In the genomic region with DNA sequence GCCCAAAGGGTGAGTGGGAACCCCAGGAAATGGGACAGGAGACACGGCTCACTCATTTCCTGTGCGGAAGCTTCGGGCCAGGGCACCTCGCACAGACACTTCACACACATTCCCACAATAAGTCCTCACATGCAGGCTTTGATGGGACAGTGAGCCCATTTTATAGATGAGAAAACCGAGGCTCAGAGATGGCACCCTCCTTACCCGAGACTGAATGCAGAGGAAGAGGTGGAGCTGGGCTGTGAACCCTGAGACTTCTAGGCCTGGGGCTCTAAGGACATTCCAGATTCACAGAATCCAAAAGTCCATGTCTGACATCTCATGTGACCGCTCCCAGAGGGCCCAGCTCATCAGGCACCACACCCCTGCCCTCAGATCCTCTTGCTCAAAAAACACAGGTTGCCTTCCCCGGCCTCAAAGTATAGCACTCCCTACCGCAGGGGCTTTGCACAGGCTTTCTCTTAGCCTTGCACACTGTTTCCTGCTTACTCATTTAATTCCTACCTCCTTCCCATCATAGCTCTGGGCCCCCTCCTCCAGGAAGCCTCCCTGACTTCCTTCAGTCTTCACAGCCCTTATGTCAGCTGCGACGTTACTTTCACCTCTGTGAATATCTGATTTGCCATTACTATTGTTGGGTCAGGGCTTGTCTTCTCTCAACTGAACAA, we compare ENCODE assay signal across 13 cellular contexts.
"Had no signal": no experiment of that assay in that cellular context is flagged by ENCODE, and none has a peak within 500 bp of the region (broad histone marks: within the 10 kb centered on the region; RNA-seq: fewer than 3 reads in every experiment).

No MANE protein-coding gene starts in this region.

- H3K36me3 Mint-ChIP-seq: natural killer cell; stimulated activated naive B cell treated with anti-CD40 and anti-IgM and Interleukin-4, amounts not matched to agents 10 μg/mL and 1 μg/mL and 100 μg/mL, for 72 hours had no signal

- H3K27me3 ChIP-seq: esophagus muscularis mucosa, tibial nerve had no signal

- DNase-seq: aorta; natural killer cell; occipital lobe; stimulated activated CD4-positive, alpha-beta T cell treated with anti-CD3 and anti-CD28 coated beads, Interleukin-2, amount 100 ng/mL, for 24 hours; stimulated activated naive B cell treated with anti-CD40 and anti-IgM and Interleukin-4, amounts not matched to agents 10 μg/mL and 1 μg/mL and 100 μg/mL, for 72 hours; SW 1271; T1000 had no signal

- H3K36me3 ChIP-seq: esophagus muscularis mucosa, prostate gland, tibial nerve had no signal

- ATAC-seq: natural killer cell; sciatic nerve; stimulated activated naive B cell treated with anti-CD40 and anti-IgM and Interleukin-4, amounts not matched to agents 10 μg/mL and 1 μg/mL and 100 μg/mL, for 72 hours had no signal

- H3K9me3 ChIP-seq: esophagus muscularis mucosa, prostate gland, tibial nerve had no signal

- H3K27ac Mint-ChIP-seq: activated T-helper 2 cell treated with anti-CD3 and anti-CD28 coated beads, Interferon-gamma antibody, Interleukin-2, Interleukin-4, amounts not matched to agents 10 μg/mL and 5 μg/mL and 100 μg/mL, durations not matched to agents 14 hours and 24 hours and 36 hours; natural killer cell; stimulated activated naive B cell treated with anti-CD40 and anti-IgM and Interleukin-4, amounts not matched to agents 10 μg/mL and 1 μg/mL and 100 μg/mL, for 72 hours had no signal

- H3K4me3 Mint-ChIP-seq: natural killer cell; stimulated activated naive B cell treated with anti-CD40 and anti-IgM and Interleukin-4, amounts not matched to agents 10 μg/mL and 1 μg/mL and 100 μg/mL, for 72 hours had no signal

- FAIRE-seq: bronchial epithelial cell had no signal

- H3K27ac ChIP-seq: esophagus muscularis mucosa, prostate gland, tibial nerve had no signal

- H3K4me1 ChIP-seq: prostate gland had no signal

- H3K9me3 Mint-ChIP-seq: natural killer cell; stimulated activated naive B cell treated with anti-CD40 and anti-IgM and Interleukin-4, amounts not matched to agents 10 μg/mL and 1 μg/mL and 100 μg/mL, for 72 hours had no signal

- H3K4me3 ChIP-seq: esophagus muscularis mucosa, prostate gland, tibial nerve had no signal
